In genomic region chr12:93122569-93123091, GRCh38 we compare ENCODE assay signal across 14 cellular contexts.
A peak's percentile ranks its signal among the peaks of the same experiment; 100 is the strongest.
DNase-seq lines count a peak whose midpoint lies in the region; ATAC-seq and TF ChIP-seq lines count a peak whose summit lies in the region.
"Had no signal": no experiment of that assay in that cellular context is flagged by ENCODE, and none has a peak within 500 bp of the region (broad histone marks: within the 10 kb centered on the region; RNA-seq: fewer than 3 reads in every experiment).

No MANE protein-coding gene starts in this region.

- no peaks in the 10 kb centered on the region for H3K36me3 ChIP-seq in cardiac muscle cell
- H3K36me3 ChIP-seq: spleen, thyroid gland had no signal

- H3K27ac Mint-ChIP-seq in nephron: peak overlapping the region; percentile 95 to 97 (median 95)
- H3K27ac Mint-ChIP-seq: activated T-cell treated with anti-CD3 and anti-CD28 coated beads, Interleukin-2, amount 50 U/mL, for 72 hours had no signal

- ATAC-seq in Right ventricle myocardium superior (ENCODE audit: poor library complexity) (no peak), GM21367 (IDR thresholded peaks at IDR 0.05; ENCODE audit: unreplicated experiment) (no peak)
- ATAC-seq: activated T-cell treated with anti-CD3 and anti-CD28 coated beads, Interleukin-2, amount 50 U/mL, for 72 hours had no signal

- intact Hi-C loops in Right ventricle myocardium superior (cut with DNase I): loop anchor here (10.0 kb wide), 1 partner anchor 98 kb away; no protein-coding TSS in a partner anchor

- H3K4me1 Mint-ChIP-seq in nephron: peaks cover 22% of the 10 kb centered on the region

- no peaks in the 10 kb centered on the region for H3K36me3 Mint-ChIP-seq in nephron (ENCODE audit: low read depth)

- TF ChIP-seq CTCF in cardiac muscle cell (IDR thresholded peaks at IDR 0.05; ENCODE audit: low read depth, low read length): no peak
- TF ChIP-seq CTCF in fibroblast of villous mesenchyme (IDR thresholded peaks at IDR 0.05; ENCODE audit: insufficient read depth, low read depth, low read length): no peak
- no peak for TF ChIP-seq CTCF in nephron (IDR thresholded peaks at IDR 0.05; ENCODE audit: unreplicated experiment in 3 of 3)

- peak overlapping the region in 2 of 3 experiments; percentile 11 to 61 for H3K4me3 Mint-ChIP-seq in nephron
- H3K4me3 Mint-ChIP-seq: activated T-cell treated with anti-CD3 and anti-CD28 coated beads, Interleukin-2, amount 50 U/mL, for 72 hours had no signal

- H3K4me3 ChIP-seq in cardiac muscle cell (no peak overlapping the region), fibroblast of villous mesenchyme (ENCODE audit: low read depth, low read length) (no peak overlapping the region)
- H3K4me3 ChIP-seq: spleen, thyroid gland had no signal

- H3K4me1 ChIP-seq in cardiac muscle cell (ENCODE audit: low read depth): peaks cover 42% of the 10 kb centered on the region

- H3K27ac ChIP-seq in cardiac muscle cell: peak overlapping the region; percentile 42
- H3K27ac ChIP-seq: thyroid gland had no signal

- H3K9me3 Mint-ChIP-seq in nephron: no peaks in the 10 kb centered on the region

- H3K9me3 ChIP-seq in cardiac muscle cell (ENCODE audit: low read depth): no peaks in the 10 kb centered on the region
- H3K9me3 ChIP-seq: spleen, thyroid gland had no signal

- peaks cover 5% of the 10 kb centered on the region for H3K27me3 Mint-ChIP-seq in nephron (ENCODE audit: low read depth)

- H3K27me3 ChIP-seq in cardiac muscle cell: no peaks in the 10 kb centered on the region
- H3K27me3 ChIP-seq: spleen, thyroid gland had no signal

- no peak for DNase-seq in cardiac muscle cell (ENCODE audit: low read depth in 1 of 2, low spot score in 1 of 2)
- no peak for DNase-seq in Right ventricle myocardium superior
- peak; percentile 51 for DNase-seq in fibroblast of villous mesenchyme (ENCODE audit: low read depth)
- no peak for DNase-seq in iPS-NIHi7 (ENCODE audit: extremely low spot score)
- no peak for DNase-seq in NCI-H1417 (lab: John Stamatoyannopoulos, UW)
- no peak for DNase-seq in stimulated activated CD4-positive, alpha-beta T cell treated with anti-CD3 and anti-CD28 coated beads, Interleukin-4, amount 100 ng/mL, for 4 hours
- DNase-seq: activated CD4-positive, alpha-beta T cell treated with anti-CD3 and anti-CD28 coated beads for 48 hours; activated T-cell treated with anti-CD3 and anti-CD28 coated beads, Interleukin-2, amount 50 U/mL, for 72 hours; effector memory CD4-positive, alpha-beta T cell; NCI-H1417 treated with DMSO at 0.1 percent for 48 hours; spleen; thyroid gland had no signal
